In genomic region chr17:7588553-7589203, GRCh38 we compare ENCODE assay signal across 9 cellular contexts. TPM values are rescaled to one million over a fixed set of nuclear protein-coding genes. Genes with fewer than 3 reads are reported as not detected.
DNase-seq lines count a peak whose midpoint lies in the region; ATAC-seq and TF ChIP-seq lines count a peak whose summit lies in the region.
"Had no signal": no experiment of that assay in that cellular context is flagged by ENCODE, and none has a peak within 500 bp of the region (broad histone marks: within the 10 kb centered on the region; RNA-seq: fewer than 3 reads in every experiment).

No MANE protein-coding gene starts in this region.

- peaks cover 27% of the 10 kb centered on the region for H3K79me2 ChIP-seq in fibroblast of lung (ENCODE audit: control insufficient read depth, insufficient read depth, low read length)
- peaks cover 28% of the 10 kb centered on the region for H3K79me2 ChIP-seq in neural progenitor cell (ENCODE audit: low read depth)

- peak overlapping the region; percentile 47 for H3K9ac ChIP-seq in fibroblast of lung (ENCODE audit: insufficient read depth, low read length)
- no peak overlapping the region for H3K9ac ChIP-seq in neural progenitor cell

- TF ChIP-seq CTCF in fibroblast of lung (conservative IDR thresholded peaks at IDR 0.05 in 1 of 2, IDR thresholded peaks at IDR 0.05 in 1 of 2; ENCODE audit: low read depth in 1 of 2, low read length in 2 of 2), result no peak
- TF ChIP-seq CTCF in neural progenitor cell (IDR thresholded peaks at IDR 0.05), result no peak

- H3K27me3 ChIP-seq in fibroblast of lung (ENCODE audit: control insufficient read depth, insufficient read depth, low read length), result no peaks in the 10 kb centered on the region
- H3K27me3 ChIP-seq in neural progenitor cell, result no peaks in the 10 kb centered on the region

- H3K4me1 ChIP-seq in fibroblast of lung (ENCODE audit: control insufficient read depth, extremely low read depth, insufficient read depth, low read length) (peaks cover 48% of the 10 kb centered on the region), neural progenitor cell (peaks cover 43% of the 10 kb centered on the region)

- peaks cover 56% of the 10 kb centered on the region for H3K36me3 Mint-ChIP-seq in activated CD4-positive, alpha-beta T cell treated with anti-CD3 and anti-CD28 coated beads, Interleukin-2, amount 10 ng/mL, durations not matched to agents 24 days and 14 days (ENCODE audit: low read depth)
- H3K36me3 Mint-ChIP-seq in neural progenitor cell, result peaks cover 26% of the 10 kb centered on the region

- H3K4me3 ChIP-seq in fibroblast of lung (replicated peaks in 1 of 4; ENCODE audit: control extremely low read depth in 1 of 4, insufficient read depth in 1 of 4, low read depth in 3 of 4, low read length in 4 of 4), result peak overlapping the region in 3 of 4 experiments; percentile 19 to 43 (median 26)
- H3K4me3 ChIP-seq in neural progenitor cell, result peak overlapping the region; percentile 35

- H4K20me1 ChIP-seq in fibroblast of lung (ENCODE audit: control insufficient read depth, extremely low read depth, insufficient read depth, low read length) (no peaks in the 10 kb centered on the region), neural progenitor cell (ENCODE audit: low read depth) (peaks cover 5% of the 10 kb centered on the region)

- H3K9me3 ChIP-seq in fibroblast of lung (ENCODE audit: control insufficient read depth, insufficient read depth, low read depth, low read length) (no peaks in the 10 kb centered on the region), neural progenitor cell (ENCODE audit: low read depth) (no peaks in the 10 kb centered on the region)

- H3K27me3 Mint-ChIP-seq in activated CD4-positive, alpha-beta T cell treated with anti-CD3 and anti-CD28 coated beads, Interleukin-2, amount 10 ng/mL, durations not matched to agents 24 days and 14 days, result no peaks in the 10 kb centered on the region
- H3K27me3 Mint-ChIP-seq in neural progenitor cell (ENCODE audit: insufficient read depth, low read depth), result peaks cover 15% of the 10 kb centered on the region

- H3K27ac Mint-ChIP-seq in activated CD4-positive, alpha-beta T cell treated with anti-CD3 and anti-CD28 coated beads, Interleukin-2, amount 10 ng/mL, durations not matched to agents 24 days and 14 days, result no peak overlapping the region
- no peak overlapping the region for H3K27ac Mint-ChIP-seq in neural progenitor cell

- H3K4me2 ChIP-seq in fibroblast of lung (ENCODE audit: extremely low read depth, insufficient read depth, low read length) (peak overlapping the region; percentile 94), neural progenitor cell (peak overlapping the region; percentile 70)

- H3K36me3 ChIP-seq in fibroblast of lung (ENCODE audit: control insufficient read depth, insufficient read depth, low read length), result peaks cover 27% of the 10 kb centered on the region
- peaks cover 3% of the 10 kb centered on the region for H3K36me3 ChIP-seq in neural progenitor cell

- H2AFZ ChIP-seq in fibroblast of lung (ENCODE audit: low read length), result no peak overlapping the region
- no peak overlapping the region for H2AFZ ChIP-seq in neural progenitor cell (replicated peaks)

- no peak overlapping the region for H3K4me3 Mint-ChIP-seq in activated CD4-positive, alpha-beta T cell treated with anti-CD3 and anti-CD28 coated beads, Interleukin-2, amount 10 ng/mL, durations not matched to agents 24 days and 14 days
- H3K4me3 Mint-ChIP-seq in neural progenitor cell, result no peak overlapping the region

- intact Hi-C loops in activated CD4-positive, alpha-beta T cell treated with anti-CD3 and anti-CD28 coated beads, Interleukin-2, amount 10 ng/mL, durations not matched to agents 24 days and 14 days (cut with micrococcal nuclease), result loop anchor here (1.0 kb wide), 1 partner anchor 74 kb away; no protein-coding TSS in a partner anchor

- DNase-seq in activated CD4-positive, alpha-beta T cell treated with anti-CD3 and anti-CD28 coated beads, Interleukin-2, amount 10 ng/mL, durations not matched to agents 24 days and 14 days, result peak; percentile 56
- no peak for DNase-seq in activated CD4-positive, alpha-beta T cell treated with anti-CD3 and anti-CD28 coated beads, Interleukin-2, amount 50 U/mL, for 1 hour
- DNase-seq in fibroblast of lung (ENCODE audit: low read depth in 2 of 2) (no peak), neural progenitor cell (ENCODE audit: low spot score) (no peak), KG1 (lab: John Stamatoyannopoulos, UW) (no peak)

- peaks cover 9% of the 10 kb centered on the region for H3K4me1 Mint-ChIP-seq in activated CD4-positive, alpha-beta T cell treated with anti-CD3 and anti-CD28 coated beads, Interleukin-2, amount 10 ng/mL, durations not matched to agents 24 days and 14 days
- H3K4me1 Mint-ChIP-seq in neural progenitor cell, result peaks cover 20% of the 10 kb centered on the region

- no peak for ATAC-seq in HG03108 (IDR thresholded peaks at IDR 0.05; ENCODE audit: unreplicated experiment)
- no peak for ATAC-seq in GM19455 (IDR thresholded peaks at IDR 0.05; ENCODE audit: unreplicated experiment)
- no peak for ATAC-seq in HG02938 (IDR thresholded peaks at IDR 0.05; ENCODE audit: unreplicated experiment)

- peaks cover 54% of the 10 kb centered on the region for H3F3A ChIP-seq in neural progenitor cell (ENCODE audit: low read depth)

- H3K27ac ChIP-seq in fibroblast of lung (ENCODE audit: insufficient read depth, low read length) (peak overlapping the region; percentile 78), neural progenitor cell (no peak overlapping the region)

- no peaks in the 10 kb centered on the region for H3K9me3 Mint-ChIP-seq in activated CD4-positive, alpha-beta T cell treated with anti-CD3 and anti-CD28 coated beads, Interleukin-2, amount 10 ng/mL, durations not matched to agents 24 days and 14 days
- no peaks in the 10 kb centered on the region for H3K9me3 Mint-ChIP-seq in neural progenitor cell

RNA-seq across cellular contexts. Expression of gene SOX15, which starts 1.2 kb away (rescaled TPM):
- total RNA-seq in activated CD4-positive, alpha-beta T cell treated with anti-CD3 and anti-CD28 coated beads, Interleukin-2, amount 10 ng/mL, durations not matched to agents 24 days and 14 days, result 0.43 TPM in 1 of 2 replicates, not detected in the other
- total RNA-seq in fibroblast of lung (under 0.01 and 0.50 TPM in 2 replicates), neural progenitor cell (ENCODE audit: low replicate concordance) (0.51 and 7.6 TPM in 2 replicates)
- 0.36 and 0.78 TPM in 2 replicates for polyA plus RNA-seq in fibroblast of lung
- polyA plus RNA-seq in fibroblast of lung (2012), result 0.64 and 3.4 TPM in 2 replicates
- polyA minus RNA-seq in fibroblast of lung (ENCODE audit: low replicate concordance), result 2.5 TPM in 1 of 2 replicates, not detected in the other
- total RNA-seq: SK-MEL-5 had no signal

RNA-seq across cellular contexts. Expression of gene MPDU1, which starts 5.0 kb away (rescaled TPM):
- total RNA-seq in activated CD4-positive, alpha-beta T cell treated with anti-CD3 and anti-CD28 coated beads, Interleukin-2, amount 10 ng/mL, durations not matched to agents 24 days and 14 days, result 92.5 and 104 TPM in 2 replicates
- total RNA-seq in fibroblast of lung (29.5 and 51.9 TPM in 2 replicates), neural progenitor cell (ENCODE audit: low replicate concordance) (167 and 177 TPM in 2 replicates)
- 107 and 172 TPM in 2 replicates for polyA plus RNA-seq in fibroblast of lung
- polyA plus RNA-seq in fibroblast of lung (2012), result 69.8 and 100 TPM in 2 replicates
- polyA minus RNA-seq in fibroblast of lung (ENCODE audit: low replicate concordance), result 214 and 261 TPM in 2 replicates

RNA-seq across cellular contexts. Expression of gene CD68, which starts 9.2 kb away (rescaled TPM):
- total RNA-seq in activated CD4-positive, alpha-beta T cell treated with anti-CD3 and anti-CD28 coated beads, Interleukin-2, amount 10 ng/mL, durations not matched to agents 24 days and 14 days, result 3.2 and 3.5 TPM in 2 replicates
- total RNA-seq in fibroblast of lung (16.2 and 29.4 TPM in 2 replicates), neural progenitor cell (ENCODE audit: low replicate concordance) (0.95 TPM in 1 of 2 replicates, not detected in the other)
- 90.4 and 250 TPM in 2 replicates for polyA plus RNA-seq in fibroblast of lung
- polyA plus RNA-seq in fibroblast of lung (2012), result 82.0 and 162 TPM in 2 replicates
- polyA minus RNA-seq in fibroblast of lung (ENCODE audit: low replicate concordance), result 178 and 296 TPM in 2 replicates

RNA-seq across cellular contexts. Expression of gene FXR2, which starts 26.0 kb away (rescaled TPM):
- 62.6 and 64.4 TPM in 2 replicates for total RNA-seq in activated CD4-positive, alpha-beta T cell treated with anti-CD3 and anti-CD28 coated beads, Interleukin-2, amount 10 ng/mL, durations not matched to agents 24 days and 14 days
- total RNA-seq in fibroblast of lung (39.8 and 46.6 TPM in 2 replicates), neural progenitor cell (ENCODE audit: low replicate concordance) (42.7 and 65.5 TPM in 2 replicates)
- 22.0 and 28.1 TPM in 2 replicates for polyA plus RNA-seq in fibroblast of lung
- 20.7 and 30.8 TPM in 2 replicates for polyA plus RNA-seq in fibroblast of lung (2012)
- 106 and 122 TPM in 2 replicates for polyA minus RNA-seq in fibroblast of lung (ENCODE audit: low replicate concordance)

RNA-seq across cellular contexts. Expression of gene SENP3, which starts 27.0 kb away (rescaled TPM):
- total RNA-seq in activated CD4-positive, alpha-beta T cell treated with anti-CD3 and anti-CD28 coated beads, Interleukin-2, amount 10 ng/mL, durations not matched to agents 24 days and 14 days, result 89.7 and 93.0 TPM in 2 replicates
- total RNA-seq in fibroblast of lung, result 65.5 and 66.2 TPM in 2 replicates
- 67.6 and 118 TPM in 2 replicates for polyA plus RNA-seq in fibroblast of lung
- polyA plus RNA-seq in fibroblast of lung (2012), result 35.6 and 48.8 TPM in 2 replicates
- 76.0 and 122 TPM in 2 replicates for polyA minus RNA-seq in fibroblast of lung (ENCODE audit: low replicate concordance)
- total RNA-seq in neural progenitor cell (ENCODE audit: low replicate concordance), result 87.9 and 91.6 TPM in 2 replicates
